Comparison of ENCODE assay signal across 1 cellular context in the genomic region with DNA sequence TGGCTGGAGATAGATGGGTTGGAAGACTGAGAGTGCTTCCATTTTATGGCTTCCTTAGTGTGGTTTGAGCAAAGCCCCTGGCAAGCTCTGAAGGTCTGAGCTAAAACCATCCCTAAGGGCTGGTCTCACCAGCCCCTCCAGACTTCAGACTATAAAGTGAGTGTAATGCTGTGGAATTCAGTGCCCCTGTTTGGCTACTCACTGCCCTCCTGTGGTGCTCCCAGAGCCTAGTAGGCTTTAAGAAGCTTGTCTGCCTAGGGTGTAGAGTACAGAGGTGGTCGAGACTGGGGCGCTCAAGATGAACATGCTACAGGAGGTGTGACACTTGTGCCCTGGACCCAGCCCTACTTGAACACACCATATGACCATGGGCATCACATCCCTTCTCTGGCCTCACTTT.
TF ChIP-seq lines count a peak whose summit lies in the region.

No MANE protein-coding gene starts in this region.

TF ChIP-seq in WTC11, 78 proteins besides CTCF, POLR2A, EP300 and RAD21 (continued from another document):
- TF ChIP-seq, protein P1, sequence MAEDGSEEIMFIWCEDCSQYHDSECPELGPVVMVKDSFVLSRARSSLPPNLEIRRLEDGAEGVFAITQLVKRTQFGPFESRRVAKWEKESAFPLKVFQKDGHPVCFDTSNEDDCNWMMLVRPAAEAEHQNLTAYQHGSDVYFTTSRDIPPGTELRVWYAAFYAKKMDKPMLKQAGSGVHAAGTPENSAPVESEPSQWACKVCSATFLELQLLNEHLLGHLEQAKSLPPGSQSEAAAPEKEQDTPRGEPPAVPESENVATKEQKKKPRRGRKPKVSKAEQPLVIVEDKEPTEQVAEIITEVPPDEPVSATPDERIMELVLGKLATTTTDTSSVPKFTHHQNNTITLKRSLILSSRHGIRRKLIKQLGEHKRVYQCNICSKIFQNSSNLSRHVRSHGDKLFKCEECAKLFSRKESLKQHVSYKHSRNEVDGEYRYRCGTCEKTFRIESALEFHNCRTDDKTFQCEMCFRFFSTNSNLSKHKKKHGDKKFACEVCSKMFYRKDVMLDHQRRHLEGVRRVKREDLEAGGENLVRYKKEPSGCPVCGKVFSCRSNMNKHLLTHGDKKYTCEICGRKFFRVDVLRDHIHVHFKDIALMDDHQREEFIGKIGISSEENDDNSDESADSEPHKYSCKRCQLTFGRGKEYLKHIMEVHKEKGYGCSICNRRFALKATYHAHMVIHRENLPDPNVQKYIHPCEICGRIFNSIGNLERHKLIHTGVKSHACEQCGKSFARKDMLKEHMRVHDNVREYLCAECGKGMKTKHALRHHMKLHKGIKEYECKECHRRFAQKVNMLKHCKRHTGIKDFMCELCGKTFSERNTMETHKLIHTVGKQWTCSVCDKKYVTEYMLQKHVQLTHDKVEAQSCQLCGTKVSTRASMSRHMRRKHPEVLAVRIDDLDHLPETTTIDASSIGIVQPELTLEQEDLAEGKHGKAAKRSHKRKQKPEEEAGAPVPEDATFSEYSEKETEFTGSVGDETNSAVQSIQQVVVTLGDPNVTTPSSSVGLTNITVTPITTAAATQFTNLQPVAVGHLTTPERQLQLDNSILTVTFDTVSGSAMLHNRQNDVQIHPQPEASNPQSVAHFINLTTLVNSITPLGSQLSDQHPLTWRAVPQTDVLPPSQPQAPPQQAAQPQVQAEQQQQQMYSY (CRISPR knock-in tag; IDR thresholded peaks at IDR 0.05) = no peak
- TF ChIP-seq CBFB (CRISPR knock-in tag; IDR thresholded peaks at IDR 0.05; ENCODE audit: low read depth) (no peak), SP1 (CRISPR knock-in tag; conservative IDR thresholded peaks at IDR 0.05) (no peak), NR3C1 (CRISPR knock-in tag; conservative IDR thresholded peaks at IDR 0.05; ENCODE audit: low read depth) (no peak), TEAD4 (CRISPR knock-in tag; IDR thresholded peaks at IDR 0.05) (no peak), ZBTB21 (CRISPR knock-in tag; IDR thresholded peaks at IDR 0.05; ENCODE audit: borderline replicate concordance) (no peak), HMGA2 (CRISPR knock-in tag; IDR thresholded peaks at IDR 0.05) (no peak), MXD4 (CRISPR knock-in tag; IDR thresholded peaks at IDR 0.05; ENCODE audit: borderline replicate concordance) (no peak)
- TF ChIP-seq, protein P2, sequence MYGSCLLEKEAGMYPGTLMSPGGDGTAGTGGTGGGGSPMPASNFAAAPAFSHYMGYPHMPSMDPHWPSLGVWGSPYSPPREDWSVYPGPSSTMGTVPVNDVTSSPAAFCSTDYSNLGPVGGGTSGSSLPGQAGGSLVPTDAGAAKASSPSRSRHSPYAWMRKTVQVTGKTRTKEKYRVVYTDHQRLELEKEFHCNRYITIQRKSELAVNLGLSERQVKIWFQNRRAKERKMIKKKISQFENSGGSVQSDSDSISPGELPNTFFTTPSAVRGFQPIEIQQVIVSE (CRISPR knock-in tag; IDR thresholded peaks at IDR 0.05; ENCODE audit: borderline replicate concordance) = no peak
- TF ChIP-seq, protein P3, sequence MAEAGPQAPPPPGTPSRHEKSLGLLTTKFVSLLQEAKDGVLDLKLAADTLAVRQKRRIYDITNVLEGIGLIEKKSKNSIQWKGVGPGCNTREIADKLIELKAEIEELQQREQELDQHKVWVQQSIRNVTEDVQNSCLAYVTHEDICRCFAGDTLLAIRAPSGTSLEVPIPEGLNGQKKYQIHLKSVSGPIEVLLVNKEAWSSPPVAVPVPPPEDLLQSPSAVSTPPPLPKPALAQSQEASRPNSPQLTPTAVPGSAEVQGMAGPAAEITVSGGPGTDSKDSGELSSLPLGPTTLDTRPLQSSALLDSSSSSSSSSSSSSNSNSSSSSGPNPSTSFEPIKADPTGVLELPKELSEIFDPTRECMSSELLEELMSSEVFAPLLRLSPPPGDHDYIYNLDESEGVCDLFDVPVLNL (CRISPR knock-in tag; IDR thresholded peaks at IDR 0.05; ENCODE audit: borderline replicate concordance, low read depth) = no peak
TF ChIP-seq in WTC11: peak in this region for 0.
